8 cellular contexts compared by ENCODE assay signal in the genomic region with DNA sequence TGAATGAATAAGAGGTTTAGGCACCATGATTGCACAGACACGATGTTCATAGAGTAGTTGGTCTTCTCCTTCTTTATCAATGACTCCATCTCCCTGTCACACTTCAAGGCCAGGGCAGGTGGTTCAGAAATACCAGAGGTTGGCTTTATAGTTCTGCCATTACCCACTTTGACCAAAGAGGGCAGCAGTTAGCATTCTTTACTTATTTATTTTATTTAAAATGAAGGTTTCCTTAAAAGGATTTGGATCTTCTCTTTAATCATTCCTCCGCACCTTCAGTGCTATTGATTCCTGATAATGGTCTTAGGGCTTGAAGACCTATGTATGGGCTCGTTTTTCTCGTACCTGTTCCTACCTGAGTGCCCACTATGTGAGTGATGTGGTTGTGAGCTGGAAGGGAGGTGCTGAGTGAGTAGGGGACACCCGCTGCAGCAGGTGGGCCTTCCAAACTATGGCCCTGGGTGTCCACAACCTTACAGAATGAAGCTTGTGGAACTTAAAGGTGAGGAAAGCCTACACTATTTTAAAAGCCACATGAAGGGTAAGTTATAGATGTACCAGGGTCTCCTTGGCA. TPM values are rescaled to one million over a fixed set of nuclear protein-coding genes. Genes with fewer than 3 reads are reported as not detected.
A peak's percentile ranks its signal among the peaks of the same experiment; 100 is the strongest.
DNase-seq lines count a peak whose midpoint lies in the region; ATAC-seq, FAIRE-seq and TF ChIP-seq lines count a peak whose summit lies in the region.
"Had no signal": no experiment of that assay in that cellular context is flagged by ENCODE, and none has a peak within 500 bp of the region (broad histone marks: within the 10 kb centered on the region; RNA-seq: fewer than 3 reads in every experiment).

No MANE protein-coding gene starts in this region.

- no peaks in the 10 kb centered on the region for H3K79me1 ChIP-seq in H1 (ENCODE audit: low read depth, low read length)

- ATAC-seq in HG03378 (IDR thresholded peaks at IDR 0.05; ENCODE audit: unreplicated experiment) = no peak
- ATAC-seq in stimulated activated naive CD8-positive, alpha-beta T cell treated with anti-CD3 and anti-CD28 coated beads, Interleukin-15, Interleukin-2, amounts not matched to agents 100 U/mL and 50 U/mL, for 24 hours = no peak

- DNase-seq in GM06990 (ENCODE audit: extremely low read depth, insufficient read length) (no peak), LNCaP clone FGC (ENCODE audit: low read depth) (no peak), H1 (ENCODE audit: low read depth in 1 of 2, low spot score in 2 of 2) (no peak)
- DNase-seq in stimulated activated CD4-positive, alpha-beta T cell treated with anti-CD3 and anti-CD28 coated beads, Interleukin-4, amount 100 ng/mL, for 24 hours = no peak
- DNase-seq in stimulated activated naive CD8-positive, alpha-beta T cell treated with anti-CD3 and anti-CD28 coated beads, Interleukin-15, Interleukin-2, amounts not matched to agents 100 U/mL and 50 U/mL, for 24 hours = no peak
- DNase-seq: NCI-H2081 had no signal

- FAIRE-seq in H1 (lab: Jason Lieb, UNC) = peak; percentile 69

- no peak overlapping the region for H4K8ac ChIP-seq in H1 (ENCODE audit: extremely low read depth, insufficient read depth, low read length)

- H2BK20ac ChIP-seq in H1 (ENCODE audit: low read length) = no peak overlapping the region

- 72% methylated on average over 5 of the region's 5 CpGs; no CpG with 5 or more reads in 1 of the 2 experiments for WGBS in H1 (ENCODE audit: extremely low coverage in 1 of 2, insufficient coverage in 1 of 2, insufficient read length in 1 of 2, insufficient replicate concordance in 2 of 2, low coverage in 1 of 2, low lambda C conversion rate in 2 of 2, missing lambda C conversion rate in 1 of 2), 2 experiments

- CTCF ChIA-PET in H1 (lab: Charles Lee; ENCODE audit: partially characterized antibody) = interaction anchor here (0.8 to 4.4 kb wide), 28 partner anchors 11 to 323 kb away, joined by 3 to 41 read pairs (median 4); no protein-coding TSS in a partner anchor

- H3K9ac ChIP-seq in H1 (replicated peaks in 1 of 4; ENCODE audit: extremely low read depth in 1 of 4, low read depth in 3 of 4, low read length in 3 of 4) (no peak overlapping the region), rectal smooth muscle tissue (ENCODE audit: low read length) (no peak overlapping the region)

- no peak overlapping the region for H4K91ac ChIP-seq in H1 (replicated peaks; ENCODE audit: insufficient read length, low read length)

- no peaks in the 10 kb centered on the region for H3K9me3 ChIP-seq in H1 (ENCODE audit: insufficient read depth in 2 of 2, low read depth in 1 of 2, low read length in 1 of 2)

- H3K4ac ChIP-seq in H1 (replicated peaks; ENCODE audit: insufficient read length, low read depth, low read length) = no peak overlapping the region

- no peak overlapping the region for H2AFZ ChIP-seq in H1 (ENCODE audit: low read length)

- peaks cover 0 to 3% (median 0%) of the 10 kb centered on the region in 4 experiments; a peak in 4 of 7 replicates for H3K4me1 ChIP-seq in H1 (replicated peaks in 1 of 4; ENCODE audit: control insufficient read depth in 3 of 4, insufficient read depth in 4 of 4, low read length in 3 of 4)
- peaks cover 23% of the 10 kb centered on the region for H3K4me1 ChIP-seq in rectal smooth muscle tissue (ENCODE audit: control insufficient read depth, insufficient read depth, low read length)

- peaks cover 2 to 4% of the 10 kb centered on the region in 2 experiments for H4K20me1 ChIP-seq in H1 (replicated peaks in 1 of 2; ENCODE audit: control insufficient read depth in 1 of 2, insufficient read depth in 2 of 2, low read length in 2 of 2)

- no peaks in the 10 kb centered on the region for H3K23me2 ChIP-seq in H1 (ENCODE audit: low read depth, low read length)

- POLR2A ChIA-PET in H1 (lab: Charles Lee; ENCODE audit: partially characterized antibody) = interaction anchor here (0.8 kb wide), 1 partner anchor 11 kb away, joined by 3 read pairs; no protein-coding TSS in a partner anchor

- no peak overlapping the region for H2BK12ac ChIP-seq in H1 (ENCODE audit: low read depth, low read length)

- no peak overlapping the region for H3K4me2 ChIP-seq in H1 (ENCODE audit: insufficient read depth in 1 of 2, low read depth in 2 of 2, low read length in 2 of 2)

- no peak overlapping the region for H3K23ac ChIP-seq in H1 (ENCODE audit: insufficient read length)

- H3K27ac ChIP-seq in H1 (ENCODE audit: low read depth, low read length) (no peak overlapping the region), rectal smooth muscle tissue (ENCODE audit: low read depth, low read length) (peak overlapping the region; percentile 2)

- no peaks in the 10 kb centered on the region; the same call in none of the 2 replicates for H3K27me3 ChIP-seq in GM06990 (replicated peaks; ENCODE audit: control insufficient read depth, insufficient read depth, low read length)
- no peaks in the 10 kb centered on the region for H3K27me3 ChIP-seq in H1 (replicated peaks in 1 of 4; ENCODE audit: control insufficient read depth in 3 of 4, extremely low read depth in 1 of 4, insufficient read depth in 3 of 4, low read length in 3 of 4)
- H3K27me3 ChIP-seq in rectal smooth muscle tissue (ENCODE audit: control insufficient read depth, insufficient read depth, low read length) = no peaks in the 10 kb centered on the region

- H3K14ac ChIP-seq in H1 (ENCODE audit: insufficient read length) = no peak overlapping the region

- no peak overlapping the region for H3K4me3 ChIP-seq in GM06990 (replicated peaks; ENCODE audit: low read depth, low read length)
- no peak overlapping the region for H3K4me3 ChIP-seq in LNCaP clone FGC (ENCODE audit: low read depth, low read length)
- no peak overlapping the region for H3K4me3 ChIP-seq in H1 (ENCODE audit: extremely low read depth in 1 of 4, insufficient read depth in 2 of 4, low read depth in 3 of 4, low read length in 4 of 4)
- H3K4me3 ChIP-seq in rectal smooth muscle tissue (ENCODE audit: low read length) = no peak overlapping the region

- no peak overlapping the region for H3K18ac ChIP-seq in H1 (ENCODE audit: extremely low read depth, low read length)

- H3K56ac ChIP-seq in H1 (replicated peaks; ENCODE audit: insufficient read length, low read depth, low read length) = no peak overlapping the region

- no peak overlapping the region for H2BK15ac ChIP-seq in H1 (ENCODE audit: low read length)

- TF ChIP-seq CTCF in GM06990 (IDR thresholded peaks at IDR 0.05; ENCODE audit: insufficient read depth, low read length, poor library complexity, severe bottlenecking) (peak; percentile 48), LNCaP clone FGC (IDR thresholded peaks at IDR 0.05; ENCODE audit: control insufficient read depth, extremely low read depth, insufficient read depth) (peak; percentile 41), H1 (IDR thresholded peaks at IDR 0.05; ENCODE audit: control extremely low read depth in 1 of 3, insufficient read depth in 1 of 3, low read depth in 1 of 3, low read length in 3 of 3) (peak in 1 of 3 experiments; percentile 40; a peak in 1 of 4 replicates)

- H3K36me3 ChIP-seq in GM06990 (ENCODE audit: control insufficient read depth, insufficient read depth, low read length) = no peaks in the 10 kb centered on the region
- H3K36me3 ChIP-seq in H1 (ENCODE audit: control insufficient read depth in 2 of 4, insufficient read depth in 4 of 4, low read length in 3 of 4) = no peaks in the 10 kb centered on the region; a peak in 1 of 8 replicates
- H3K36me3 ChIP-seq in rectal smooth muscle tissue (ENCODE audit: control insufficient read depth, insufficient read depth, low read length) = no peaks in the 10 kb centered on the region

- no peak overlapping the region for H4K5ac ChIP-seq in H1 (ENCODE audit: insufficient read length, low read depth, low read length)

- no peak for TF ChIP-seq RAD21 in H1 (IDR thresholded peaks at IDR 0.05 in 1 of 2, conservative IDR thresholded peaks at IDR 0.05 in 1 of 2; ENCODE audit: low read depth in 2 of 2, low read length in 2 of 2)

- 0 out of 2 replicates have a peak overlapping the region, but pooled peaks have one; percentile 75 for H2AK5ac ChIP-seq in H1 (ENCODE audit: low read depth, low read length)

- no peaks in the 10 kb centered on the region for H3K79me2 ChIP-seq in H1 (ENCODE audit: control insufficient read depth in 1 of 2, insufficient read depth in 2 of 2, low read length in 2 of 2)

- H2BK120ac ChIP-seq in H1 (replicated peaks; ENCODE audit: low read depth, low read length) = no peak overlapping the region

- no peak overlapping the region for H2BK5ac ChIP-seq in H1 (ENCODE audit: low read depth, low read length)

- TF ChIP-seq EP300 in H1 (IDR thresholded peaks at IDR 0.05; ENCODE audit: borderline replicate concordance in 1 of 2, low read depth in 2 of 2, low read length in 2 of 2) = no peak

- no peak for TF ChIP-seq POLR2A in H1 (IDR thresholded peaks at IDR 0.05; ENCODE audit: control extremely low read depth in 1 of 2, low read depth in 2 of 2, low read length in 2 of 2)

TF ChIP-seq in H1, 55 proteins besides CTCF, POLR2A, EP300 and RAD21:
- no peak for TF ChIP-seq SP1 (IDR thresholded peaks at IDR 0.05; ENCODE audit: low read depth, low read length)
- no peak for TF ChIP-seq NRF1 (IDR thresholded peaks at IDR 0.05; ENCODE audit: low read depth, low read length)
- TF ChIP-seq CREB1 (IDR thresholded peaks at IDR 0.05) = no peak
- TF ChIP-seq KDM1A (IDR thresholded peaks at IDR 0.05; ENCODE audit: borderline replicate concordance, low read length) = no peak
- no peak for TF ChIP-seq MAX (IDR thresholded peaks at IDR 0.05)
- TF ChIP-seq SP4 (IDR thresholded peaks at IDR 0.05; ENCODE audit: low read length) = no peak
- no peak for TF ChIP-seq E2F6 (IDR thresholded peaks at IDR 0.05)

RNA-seq across cellular contexts. Expression of gene TIMP3, which starts 34.9 kb away (rescaled TPM):
- 4.7 and 4.8 TPM in 2 replicates for total RNA-seq in H1 (2021; fragmentation: NEBNext Ultra II Directional; extraction: Animal tissue kit (Norgen Biotek cat#: 25700))
- polyA plus RNA-seq in H1 (2011; rRNA removed) = 1.1 and 1.3 TPM in 2 replicates
- 1.1 TPM for polyA plus RNA-seq in H1 (2011; cell fraction: cytosol; rRNA removed)
- 0.94 TPM for polyA plus RNA-seq in H1 (2011; cell fraction: nucleus; rRNA removed)
- 1.5 to 1.9 TPM (median 1.6 TPM) in 4 replicates for polyA plus RNA-seq in H1 (2012, experiment 1 of 2)
- 1.4 TPM for polyA plus RNA-seq in H1 (2012, experiment 2 of 2)
- polyA plus RNA-seq in H1 (2013, experiment 1 of 2) = 4.1 TPM
- polyA plus RNA-seq in H1 (2013, experiment 2 of 2) = 5.0 TPM
- 2.1 and 2.2 TPM in 2 replicates for polyA minus RNA-seq in H1 (2011; rRNA and poly(A)+ RNA removed)
- 1.3 TPM for polyA minus RNA-seq in H1 (2011; cell fraction: cytosol; rRNA and poly(A)+ RNA removed)
- polyA minus RNA-seq in H1 (2011; cell fraction: nucleus; rRNA and poly(A)+ RNA removed) = 1.4 TPM
